Comparison of ENCODE assay signal across 35 cellular contexts in the genomic region with DNA sequence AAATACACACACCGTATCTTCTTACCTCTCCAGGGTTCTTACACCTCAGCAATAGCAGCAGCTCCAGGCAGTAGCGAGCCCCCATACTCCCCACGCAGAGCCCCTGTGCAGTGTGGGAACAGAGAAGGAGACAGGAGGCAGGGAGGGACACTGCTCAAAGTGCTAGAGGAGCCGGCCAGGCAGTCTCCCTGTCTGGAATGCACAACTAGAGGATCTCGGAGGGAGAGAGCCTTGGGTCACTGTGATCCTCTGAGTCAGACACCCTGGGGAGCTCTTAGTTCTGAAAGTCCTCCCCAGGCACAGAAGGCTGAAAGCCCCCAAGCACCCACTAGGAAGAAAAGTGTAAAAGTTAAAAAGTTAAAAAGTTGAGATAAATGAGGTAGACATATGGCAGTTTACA. TPM values are rescaled to one million over a fixed set of nuclear protein-coding genes. Genes with fewer than 3 reads are reported as not detected.
DNase-seq lines count a peak whose midpoint lies in the region; TF ChIP-seq lines count a peak whose summit lies in the region.
"Had no signal": no experiment of that assay in that cellular context is flagged by ENCODE, and none has a peak within 500 bp of the region (broad histone marks: within the 10 kb centered on the region; RNA-seq: fewer than 3 reads in every experiment).

No MANE protein-coding gene starts in this region.

- no peak for TF ChIP-seq CTCF in HFFc6 (IDR thresholded peaks at IDR 0.05)
- TF ChIP-seq CTCF in fibroblast of villous mesenchyme (IDR thresholded peaks at IDR 0.05; ENCODE audit: insufficient read depth, low read depth, low read length) = no peak
- TF ChIP-seq CTCF in osteocyte (IDR thresholded peaks at IDR 0.05) = no peak
- TF ChIP-seq CTCF in ascending aorta (IDR thresholded peaks at IDR 0.05) = no peak

- intact Hi-C loops in ascending aorta (cut with DNase I) = no loop called here

- H3K4me3 ChIP-seq in fibroblast of villous mesenchyme (ENCODE audit: low read depth, low read length) (no peak overlapping the region), ascending aorta (no peak overlapping the region)
- H3K4me3 ChIP-seq: A549, HAP-1, ovary, upper lobe of right lung had no signal

- H3K4me1 Mint-ChIP-seq in HFFc6 (ENCODE audit: low read depth) (peaks cover 9% of the 10 kb centered on the region), osteocyte (ENCODE audit: unreplicated experiment) (peaks cover 5% of the 10 kb centered on the region)
- H3K4me1 Mint-ChIP-seq: activated CD4-positive, alpha-beta T cell treated with anti-CD3 and anti-CD28 coated beads, Interleukin-2, amount 10 ng/mL, durations not matched to agents 7 days and 5 days; B cell; central memory CD8-positive, alpha-beta T cell; stimulated activated naive B cell treated with anti-CD40 and anti-IgM and Interleukin-4, amounts not matched to agents 10 μg/mL and 1 μg/mL and 100 μg/mL, for 72 hours had no signal

- H3K27ac Mint-ChIP-seq in HFFc6 (no peak overlapping the region; the same call in 1 of the 2 replicates), osteocyte (ENCODE audit: unreplicated experiment) (peak overlapping the region; percentile 54)
- H3K27ac Mint-ChIP-seq: activated CD4-positive, alpha-beta T cell treated with anti-CD3 and anti-CD28 coated beads, Interleukin-2, amount 10 ng/mL, durations not matched to agents 7 days and 5 days; activated naive CD8-positive, alpha-beta T cell; B cell; CD8-positive, alpha-beta T cell; dendritic cell treated with granulocyte-macrophage colony-stimulating factor and Interleukin-4, amounts not matched to agents 40 ng/mL and 50 ng/mL, for 4 days; endodermal cell; nephron; stimulated activated naive B cell treated with anti-CD40 and anti-IgM and Interleukin-4, amounts not matched to agents 10 μg/mL and 1 μg/mL and 100 μg/mL, for 72 hours had no signal

- no peaks in the 10 kb centered on the region for H3K9me3 Mint-ChIP-seq in HFFc6
- H3K9me3 Mint-ChIP-seq in osteocyte (ENCODE audit: unreplicated experiment) = no peaks in the 10 kb centered on the region
- H3K9me3 Mint-ChIP-seq: activated CD4-positive, alpha-beta T cell treated with anti-CD3 and anti-CD28 coated beads, Interleukin-2, amount 10 ng/mL, durations not matched to agents 7 days and 5 days; CD8-positive, alpha-beta T cell; central memory CD8-positive, alpha-beta T cell; dendritic cell treated with granulocyte-macrophage colony-stimulating factor and Interleukin-4, amounts not matched to agents 40 ng/mL and 50 ng/mL, for 4 days; nephron had no signal

- H3K36me3 Mint-ChIP-seq in HFFc6 (ENCODE audit: low read depth) (no peaks in the 10 kb centered on the region), osteocyte (ENCODE audit: unreplicated experiment) (no peaks in the 10 kb centered on the region)
- H3K36me3 Mint-ChIP-seq: activated naive CD8-positive, alpha-beta T cell; CD8-positive, alpha-beta T cell; stimulated activated naive B cell treated with anti-CD40 and anti-IgM and Interleukin-4, amounts not matched to agents 10 μg/mL and 1 μg/mL and 100 μg/mL, for 72 hours had no signal

- no peaks in the 10 kb centered on the region for H3K4me1 ChIP-seq in ascending aorta
- H3K4me1 ChIP-seq: A549, HAP-1, upper lobe of right lung had no signal

- H3K9me3 ChIP-seq in ascending aorta = no peaks in the 10 kb centered on the region
- H3K9me3 ChIP-seq: A549, HAP-1, ovary, upper lobe of right lung had no signal

- no peak overlapping the region for H3K27ac ChIP-seq in ascending aorta
- H3K27ac ChIP-seq: A549, ovary, upper lobe of right lung had no signal

- DNase-seq in AG08396 (ENCODE audit: low spot score) (peak; percentile 14), HFFc6 (peak; percentile 0), fibroblast of villous mesenchyme (ENCODE audit: low read depth) (peak; percentile 27), osteocyte (ENCODE audit: extremely low spot score, unreplicated experiment) (no peak), NCI-H1105 treated with DMSO at 0.1 percent for 48 hours (lab: John Stamatoyannopoulos, UW) (no peak), SHP77 treated with DMSO at 0.1 percent for 48 hours (lab: John Stamatoyannopoulos, UW) (no peak), amygdala (lab: John Stamatoyannopoulos, UW) (no peak), ascending aorta (ENCODE audit: low spot score in 2 of 2) (no peak)
- DNase-seq: activated CD4-positive, alpha-beta T cell treated with anti-CD3 and anti-CD28 coated beads, Interleukin-2, amount 10 ng/mL, durations not matched to agents 7 days and 5 days; activated effector memory CD4-positive, alpha-beta T cell treated with Interleukin-2 at 50 U/mL for 16 hours; CD8-positive, alpha-beta T cell; DMS 273 treated with DMSO at 0.1 percent for 48 hours; endodermal cell; head of caudate nucleus; NCI-H1436; NCI-H2081; NCI-H226; NCI-H526 treated with DMSO at 0.1 percent for 48 hours; ovary; retina; small intestine; stimulated activated naive B cell treated with anti-CD40 and anti-IgM and Interleukin-4, amounts not matched to agents 10 μg/mL and 1 μg/mL and 100 μg/mL, for 72 hours; substantia nigra; T1000; upper lobe of right lung had no signal

- H3K27me3 Mint-ChIP-seq in HFFc6 (ENCODE audit: insufficient read depth) (peaks cover 2% of the 10 kb centered on the region; the same call in 1 of the 2 replicates), osteocyte (ENCODE audit: unreplicated experiment) (no peaks in the 10 kb centered on the region)
- H3K27me3 Mint-ChIP-seq: activated CD4-positive, alpha-beta T cell treated with anti-CD3 and anti-CD28 coated beads, Interleukin-2, amount 10 ng/mL, durations not matched to agents 7 days and 5 days; activated naive CD8-positive, alpha-beta T cell; central memory CD8-positive, alpha-beta T cell had no signal

- H3K27me3 ChIP-seq in ascending aorta = no peaks in the 10 kb centered on the region
- H3K27me3 ChIP-seq: ovary, upper lobe of right lung had no signal

- no peaks in the 10 kb centered on the region for H3K36me3 ChIP-seq in ascending aorta
- H3K36me3 ChIP-seq: HAP-1, ovary, upper lobe of right lung had no signal

- H3K4me3 Mint-ChIP-seq in HFFc6 (no peak overlapping the region), osteocyte (ENCODE audit: unreplicated experiment) (no peak overlapping the region)
- H3K4me3 Mint-ChIP-seq: activated CD4-positive, alpha-beta T cell treated with anti-CD3 and anti-CD28 coated beads, Interleukin-2, amount 10 ng/mL, durations not matched to agents 7 days and 5 days; activated naive CD8-positive, alpha-beta T cell; B cell; CD8-positive, alpha-beta T cell; central memory CD8-positive, alpha-beta T cell; dendritic cell treated with granulocyte-macrophage colony-stimulating factor and Interleukin-4, amounts not matched to agents 40 ng/mL and 50 ng/mL, for 4 days; endodermal cell; nephron; stimulated activated naive B cell treated with anti-CD40 and anti-IgM and Interleukin-4, amounts not matched to agents 10 μg/mL and 1 μg/mL and 100 μg/mL, for 72 hours had no signal

RNA-seq across cellular contexts. Expression of gene AMELX, which starts 16.0 kb away (rescaled TPM):
- not detected for total RNA-seq in HFFc6 (2021; fragmentation: NEBNext Ultra II Directional; extraction: Animal tissue kit (Norgen Biotek cat#: 25700))
- not detected in 2 replicates for total RNA-seq in fibroblast of villous mesenchyme
- not detected in 2 replicates for total RNA-seq in osteocyte
- total RNA-seq in ascending aorta = not detected
- total RNA-seq: activated CD4-positive, alpha-beta T cell treated with anti-CD3 and anti-CD28 coated beads, Interleukin-2, amount 10 ng/mL, durations not matched to agents 7 days and 5 days; activated CD8-positive, alpha-beta memory T cell treated with anti-CD3 and anti-CD28 coated beads for 36 hours; B cell; CD8-positive, alpha-beta T cell; endodermal cell; lung microvascular endothelial cell; mucosa of gallbladder; ovary; upper lobe of right lung had no signal

Comparison
In these comparisons a context has a peak if more than half of its experiments do, and no peak if none do; other contexts are left out.
1. DNase-seq: peak in AG08396 (single experiment), HFFc6 (single experiment) and fibroblast of villous mesenchyme (single experiment); none in osteocyte (single experiment), NCI-H1105 treated with DMSO at 0.1 percent for 48 hours (single experiment), SHP77 treated with DMSO at 0.1 percent for 48 hours (single experiment), amygdala (0 of 56) and ascending aorta (0 of 2).